ENCODE assay signal across 8 cellular contexts in genomic region chr20:58447733-58448391, GRCh38. TPM values are rescaled to one million over a fixed set of nuclear protein-coding genes. Genes with fewer than 3 reads are reported as not detected.
DNase-seq lines count a peak whose midpoint lies in the region; ATAC-seq and TF ChIP-seq lines count a peak whose summit lies in the region.

No MANE protein-coding gene starts in this region.

- ATAC-seq in HG02884 (IDR thresholded peaks at IDR 0.05; ENCODE audit: unreplicated experiment): peak; percentile 55
- ATAC-seq in RWPE2 (ENCODE audit: low read depth): peak; percentile 82
- peak; percentile 50 for ATAC-seq in activated naive CD8-positive, alpha-beta T cell treated with anti-CD3 and anti-CD28 coated beads, Interleukin-2, amount 10 ng/mL, durations not matched to agents 7 days and 5 days (ENCODE audit: low read depth)
- no peak for ATAC-seq in GM18858 (IDR thresholded peaks at IDR 0.05; ENCODE audit: unreplicated experiment)
- no peak for ATAC-seq in HG03457 (IDR thresholded peaks at IDR 0.05; ENCODE audit: unreplicated experiment)

- peaks cover 23% of the 10 kb centered on the region for H3K4me1 Mint-ChIP-seq in activated naive CD8-positive, alpha-beta T cell treated with anti-CD3 and anti-CD28 coated beads, Interleukin-2, amount 10 ng/mL, durations not matched to agents 7 days and 5 days

- WGBS in hepatocyte (ENCODE audit: low lambda C conversion rate, missing lambda C conversion rate): 65% methylated on average over 7 of the region's 7 CpGs

- peaks cover 3% of the 10 kb centered on the region for H4K20me1 ChIP-seq in hepatocyte (ENCODE audit: insufficient read depth, poor library complexity, severe bottlenecking)

- H3K79me2 ChIP-seq in hepatocyte: peaks cover 6% of the 10 kb centered on the region

- no peaks in the 10 kb centered on the region for H3K9me2 ChIP-seq in hepatocyte (replicated peaks; ENCODE audit: insufficient read depth)

- POLR2A ChIA-PET in activated naive CD8-positive, alpha-beta T cell treated with anti-CD3 and anti-CD28 coated beads, Interleukin-2, amount 10 ng/mL, durations not matched to agents 7 days and 5 days (lab: Charles Lee): no interaction called here

- H3K36me3 ChIP-seq in RWPE2 (ENCODE audit: low read depth): peaks cover 73% of the 10 kb centered on the region
- no peaks in the 10 kb centered on the region for H3K36me3 ChIP-seq in hepatocyte (replicated peaks; ENCODE audit: insufficient read depth, low read depth)

- H3K9me3 ChIP-seq in RWPE2 (ENCODE audit: severe bottlenecking) (no peaks in the 10 kb centered on the region), hepatocyte (ENCODE audit: low read depth) (no peaks in the 10 kb centered on the region)

- H2AFZ ChIP-seq in hepatocyte: no peak overlapping the region

- H3K27ac ChIP-seq in RWPE2 (ENCODE audit: poor library complexity, severe bottlenecking): no peak overlapping the region
- no peak overlapping the region for H3K27ac ChIP-seq in hepatocyte

- peak; percentile 38 for DNase-seq in DMS153 (lab: John Stamatoyannopoulos, UW)
- DNase-seq in RWPE2 (ENCODE audit: low spot score): peak; percentile 84
- DNase-seq in activated naive CD8-positive, alpha-beta T cell treated with anti-CD3 and anti-CD28 coated beads, Interleukin-2, amount 10 ng/mL, durations not matched to agents 7 days and 5 days: no peak
- peak; percentile 71 for DNase-seq in hepatocyte (ENCODE audit: low spot score)
- peak; percentile 32 to 41 for DNase-seq in stimulated activated CD4-positive, alpha-beta T cell treated with anti-CD3 and anti-CD28 coated beads, Interleukin-1b, Interleukin-23, amount 100 ng/mL, for 4 hours (ENCODE audit: low read depth in 2 of 2)

- no peak overlapping the region for H3K27ac Mint-ChIP-seq in activated naive CD8-positive, alpha-beta T cell treated with anti-CD3 and anti-CD28 coated beads, Interleukin-2, amount 10 ng/mL, durations not matched to agents 7 days and 5 days

- TF ChIP-seq CTCF in RWPE2 (IDR thresholded peaks at IDR 0.05; ENCODE audit: poor library complexity, severe bottlenecking) (peak; percentile 99), hepatocyte (IDR thresholded peaks at IDR 0.05; ENCODE audit: poor library complexity) (peak; percentile 62)

- no peaks in the 10 kb centered on the region for H3K27me3 ChIP-seq in RWPE2 (ENCODE audit: insufficient read depth, poor library complexity, severe bottlenecking)
- H3K27me3 ChIP-seq in hepatocyte: no peaks in the 10 kb centered on the region

- H3K4me1 ChIP-seq in RWPE2 (ENCODE audit: insufficient read depth, poor library complexity, severe bottlenecking) (peaks cover 6% of the 10 kb centered on the region), hepatocyte (ENCODE audit: insufficient read depth) (no peaks in the 10 kb centered on the region)

- peaks cover 26% of the 10 kb centered on the region for H3K36me3 Mint-ChIP-seq in activated naive CD8-positive, alpha-beta T cell treated with anti-CD3 and anti-CD28 coated beads, Interleukin-2, amount 10 ng/mL, durations not matched to agents 7 days and 5 days

- H3K4me3 ChIP-seq in RWPE2 (ENCODE audit: severe bottlenecking) (no peak overlapping the region), hepatocyte (no peak overlapping the region)

- no peak overlapping the region for H3K4me3 Mint-ChIP-seq in activated naive CD8-positive, alpha-beta T cell treated with anti-CD3 and anti-CD28 coated beads, Interleukin-2, amount 10 ng/mL, durations not matched to agents 7 days and 5 days

- H3K27me3 Mint-ChIP-seq in activated naive CD8-positive, alpha-beta T cell treated with anti-CD3 and anti-CD28 coated beads, Interleukin-2, amount 10 ng/mL, durations not matched to agents 7 days and 5 days: no peaks in the 10 kb centered on the region

- H3K9me3 Mint-ChIP-seq in activated naive CD8-positive, alpha-beta T cell treated with anti-CD3 and anti-CD28 coated beads, Interleukin-2, amount 10 ng/mL, durations not matched to agents 7 days and 5 days: no peaks in the 10 kb centered on the region

- no peak overlapping the region for H3K4me2 ChIP-seq in hepatocyte

RNA-seq across cellular contexts. Expression of gene VAPB, which starts 58.8 kb away (rescaled TPM):
- total RNA-seq in activated naive CD8-positive, alpha-beta T cell treated with anti-CD3 and anti-CD28 coated beads, Interleukin-2, amount 10 ng/mL, durations not matched to agents 7 days and 5 days: 10 to 100 TPM; 32.8 to 35.6 TPM
- 26.8 and 32.1 TPM in 2 replicates for total RNA-seq in hepatocyte
- 40.1 and 49.6 TPM in 2 replicates for polyA plus RNA-seq in hepatocyte

Comparison
In these comparisons a context has a peak if more than half of its experiments do, and no peak if none do; other contexts are left out.
1. ATAC-seq: peak in HG02884 (single experiment), RWPE2 (single experiment) and activated naive CD8-positive, alpha-beta T cell treated with anti-CD3 and anti-CD28 coated beads, Interleukin-2, amount 10 ng/mL, durations not matched to agents 7 days and 5 days (single experiment); none in GM18858 (single experiment) and HG03457 (single experiment).